In the genomic region with DNA sequence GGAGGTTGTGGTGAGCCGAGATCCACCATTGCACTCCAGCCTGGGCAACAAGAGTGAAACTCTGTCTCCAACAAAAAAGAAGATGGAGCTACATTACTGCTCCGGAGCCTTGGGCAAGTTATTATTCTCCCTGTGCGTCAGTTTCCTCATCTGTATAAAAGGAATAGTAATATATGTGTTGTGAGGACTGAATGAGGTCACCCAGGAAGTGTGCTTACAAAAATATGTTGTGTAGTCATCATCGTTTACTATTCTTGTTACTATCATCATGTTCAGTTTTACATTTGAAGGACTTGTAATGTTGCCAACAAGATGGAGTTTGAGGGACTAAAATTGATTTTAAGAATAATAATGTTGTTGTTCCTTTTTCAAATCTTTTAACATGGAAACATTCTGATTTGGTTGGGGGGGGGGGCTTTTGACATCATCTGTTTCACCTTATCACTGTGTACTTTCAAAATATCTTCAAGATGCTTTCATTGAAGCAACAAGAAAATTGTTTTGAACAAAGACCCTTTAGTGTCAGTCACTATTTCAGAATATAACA, we compare ENCODE assay signal across 19 cellular contexts.
DNase-seq lines count a peak whose midpoint lies in the region; ATAC-seq, FAIRE-seq and TF ChIP-seq lines count a peak whose summit lies in the region.
"Had no signal": no experiment of that assay in that cellular context is flagged by ENCODE, and none has a peak within 500 bp of the region (broad histone marks: within the 10 kb centered on the region; RNA-seq: fewer than 3 reads in every experiment).

No MANE protein-coding gene starts in this region.

- H3K27me3 ChIP-seq in endothelial cell of umbilical vein (ENCODE audit: control insufficient read depth in 2 of 2, insufficient read depth in 2 of 2, low read length in 2 of 2), result no peaks in the 10 kb centered on the region
- no peaks in the 10 kb centered on the region for H3K27me3 ChIP-seq in upper lobe of right lung
- H3K27me3 ChIP-seq: SJSA1 had no signal

- ATAC-seq in mucosa of descending colon, result peak; percentile 72
- ATAC-seq in upper lobe of right lung, result no peak
- no peak for ATAC-seq in HG03045 (IDR thresholded peaks at IDR 0.05; ENCODE audit: unreplicated experiment)
- ATAC-seq: CD8-positive, alpha-beta T cell had no signal

- no peak overlapping the region for H3K27ac Mint-ChIP-seq in activated naive CD8-positive, alpha-beta T cell treated with anti-CD3 and anti-CD28 coated beads for 36 hours
- H3K27ac Mint-ChIP-seq: CD8-positive, alpha-beta T cell had no signal

- H3K36me3 Mint-ChIP-seq in activated naive CD8-positive, alpha-beta T cell treated with anti-CD3 and anti-CD28 coated beads for 36 hours, result no peaks in the 10 kb centered on the region
- H3K36me3 Mint-ChIP-seq: CD8-positive, alpha-beta T cell had no signal

- no peaks in the 10 kb centered on the region for H3K79me2 ChIP-seq in endothelial cell of umbilical vein (ENCODE audit: control insufficient read depth, insufficient read depth, low read length)

- no peaks in the 10 kb centered on the region for H3K9me1 ChIP-seq in endothelial cell of umbilical vein (replicated peaks; ENCODE audit: control insufficient read depth, extremely low read depth, insufficient read depth, low read length)

- no peak overlapping the region for H3K4me3 Mint-ChIP-seq in activated naive CD8-positive, alpha-beta T cell treated with anti-CD3 and anti-CD28 coated beads for 36 hours
- H3K4me3 Mint-ChIP-seq: CD8-positive, alpha-beta T cell had no signal

- CTCF ChIA-PET in endothelial cell of umbilical vein (lab: Charles Lee), result interaction anchor here (1.2 kb wide), 1 partner anchor 24 kb away, joined by 6 read pairs; no protein-coding TSS in a partner anchor

- BruUV-seq in endothelial cell of umbilical vein (replicated peaks; lab: Mats Ljungman, UMichigan), result no TSS peak

- DNase-seq in EL, result peak; percentile 34
- peak; percentile 39 for DNase-seq in amniotic epithelial cell (ENCODE audit: low read depth)
- DNase-seq in endothelial cell of umbilical vein (ENCODE audit: low read depth, low spot score), result no peak
- no peak for DNase-seq in mucosa of descending colon
- DNase-seq in upper lobe of right lung, result no peak
- DNase-seq in LoVo (ENCODE audit: low spot score), result no peak
- DNase-seq in activated naive CD8-positive, alpha-beta T cell treated with anti-CD3 and anti-CD28 coated beads for 36 hours, result no peak
- DNase-seq: CD8-positive, alpha-beta T cell; GM23248; MV-4-11; NCI-H1417; NCI-H187 treated with DMSO at 0.1 percent for 48 hours; NCI-H446 treated with DMSO at 0.1 percent for 48 hours; NCI-H82; PC-9 had no signal

- H3K4me3 ChIP-seq in endothelial cell of umbilical vein (replicated peaks in 1 of 3; ENCODE audit: insufficient read depth in 1 of 3, low read depth in 1 of 3, low read length in 3 of 3) (no peak overlapping the region), mucosa of descending colon (no peak overlapping the region), upper lobe of right lung (no peak overlapping the region)
- H3K4me3 ChIP-seq: GM23248, PC-9, SJSA1 had no signal

- no peak for TF ChIP-seq CTCF in endothelial cell of umbilical vein (IDR thresholded peaks at IDR 0.05; ENCODE audit: extremely low read depth in 1 of 2, insufficient read depth in 1 of 2, low read depth in 1 of 2, low read length in 2 of 2)
- no peak for TF ChIP-seq CTCF in mucosa of descending colon (IDR thresholded peaks at IDR 0.05)
- no peak for TF ChIP-seq CTCF in upper lobe of right lung (IDR thresholded peaks at IDR 0.05)

- dilution Hi-C loops in endothelial cell of umbilical vein (cut with MboI; ENCODE audit: extremely low pct_ligation_motif_present, low sequenced_read_pairs), result no loop called here

- H4K20me1 ChIP-seq in endothelial cell of umbilical vein (replicated peaks; ENCODE audit: control insufficient read depth, extremely low read depth, insufficient read depth, low read length), result no peaks in the 10 kb centered on the region

- POLR2A ChIA-PET in endothelial cell of umbilical vein (lab: Charles Lee), result no interaction called here

- H3K4me1 ChIP-seq in endothelial cell of umbilical vein (ENCODE audit: control insufficient read depth, extremely low read depth, insufficient read depth, low read length) (no peaks in the 10 kb centered on the region), mucosa of descending colon (ENCODE audit: low read depth) (no peaks in the 10 kb centered on the region), upper lobe of right lung (no peaks in the 10 kb centered on the region)
- H3K4me1 ChIP-seq: SJSA1 had no signal

- H3K36me3 ChIP-seq in endothelial cell of umbilical vein (ENCODE audit: control insufficient read depth in 2 of 2, extremely low read depth in 1 of 2, insufficient read depth in 2 of 2, low read length in 2 of 2) (no peaks in the 10 kb centered on the region), mucosa of descending colon (ENCODE audit: low read depth) (no peaks in the 10 kb centered on the region), upper lobe of right lung (no peaks in the 10 kb centered on the region)
- H3K36me3 ChIP-seq: SJSA1 had no signal

- intact Hi-C loops in endothelial cell of umbilical vein (cut with micrococcal nuclease), result no loop called here
- intact Hi-C loops in mucosa of descending colon (cut with DNase I, micrococcal nuclease), result no loop called here
- intact Hi-C loops in upper lobe of right lung (cut with DNase I), result no loop called here

- H3K4me2 ChIP-seq in endothelial cell of umbilical vein (ENCODE audit: insufficient read depth, low read length), result no peak overlapping the region
- H3K4me2 ChIP-seq: PC-9 had no signal

- H3K9me3 Mint-ChIP-seq in activated naive CD8-positive, alpha-beta T cell treated with anti-CD3 and anti-CD28 coated beads for 36 hours, result no peaks in the 10 kb centered on the region
- H3K9me3 Mint-ChIP-seq: CD8-positive, alpha-beta T cell had no signal

- H3K4me1 Mint-ChIP-seq in activated naive CD8-positive, alpha-beta T cell treated with anti-CD3 and anti-CD28 coated beads for 36 hours, result no peaks in the 10 kb centered on the region

- no peaks in the 10 kb centered on the region for H3K27me3 Mint-ChIP-seq in activated naive CD8-positive, alpha-beta T cell treated with anti-CD3 and anti-CD28 coated beads for 36 hours

- no peak overlapping the region for H2AFZ ChIP-seq in endothelial cell of umbilical vein (ENCODE audit: low read depth, low read length)
- H2AFZ ChIP-seq: GM23248, PC-9 had no signal

- no peak overlapping the region for H3K27ac ChIP-seq in endothelial cell of umbilical vein (ENCODE audit: insufficient read depth, low read depth, low read length)
- H3K27ac ChIP-seq in upper lobe of right lung, result no peak overlapping the region
- H3K27ac ChIP-seq: GM23248, HL-60, PC-9, SJSA1 had no signal

- no peak for FAIRE-seq in endothelial cell of umbilical vein (lab: Jason Lieb, UNC)
- FAIRE-seq: HTR-8/SVneo had no signal

- TF ChIP-seq POLR2A in endothelial cell of umbilical vein (IDR thresholded peaks at IDR 0.05; ENCODE audit: low read depth, low read length), result no peak

- H3K9me3 ChIP-seq in endothelial cell of umbilical vein (replicated peaks; ENCODE audit: control insufficient read depth, insufficient read depth, low read length) (no peaks in the 10 kb centered on the region), mucosa of descending colon (no peaks in the 10 kb centered on the region), upper lobe of right lung (no peaks in the 10 kb centered on the region)
- H3K9me3 ChIP-seq: SJSA1 had no signal

- no peak overlapping the region for H3K9ac ChIP-seq in endothelial cell of umbilical vein (replicated peaks; ENCODE audit: extremely low read depth, insufficient read depth, low read length)
- H3K9ac ChIP-seq: GM23248 had no signal

TF ChIP-seq in endothelial cell of umbilical vein, 7 proteins besides CTCF, POLR2A, EP300 and RAD21:
- TF ChIP-seq MYC (IDR thresholded peaks at IDR 0.05; ENCODE audit: low read depth, low read length) (no peak), FOS (IDR thresholded peaks at IDR 0.05; ENCODE audit: borderline replicate concordance, insufficient read depth, low read length) (no peak), JUN (IDR thresholded peaks at IDR 0.05; ENCODE audit: borderline replicate concordance, insufficient read depth, insufficient read length, low read depth) (peak; percentile 7)
- TF ChIP-seq, protein P1, sequence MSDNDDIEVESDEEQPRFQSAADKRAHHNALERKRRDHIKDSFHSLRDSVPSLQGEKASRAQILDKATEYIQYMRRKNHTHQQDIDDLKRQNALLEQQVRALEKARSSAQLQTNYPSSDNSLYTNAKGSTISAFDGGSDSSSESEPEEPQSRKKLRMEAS (IDR thresholded peaks at IDR 0.05; ENCODE audit: insufficient read depth, insufficient read length), result no peak

Comparison
In these comparisons a context has a peak if more than half of its experiments do, and no peak if none do; other contexts are left out.
1. DNase-seq: peak in EL (single experiment) and amniotic epithelial cell (single experiment); none in endothelial cell of umbilical vein (single experiment), mucosa of descending colon (0 of 3), upper lobe of right lung (single experiment), LoVo (single experiment) and activated naive CD8-positive, alpha-beta T cell treated with anti-CD3 and anti-CD28 coated beads for 36 hours (single experiment).